ENCODE assay signal across 25 cellular contexts in genomic region chr11:15091620-15092019, GRCh38. TPM values are rescaled to one million over a fixed set of nuclear protein-coding genes. Genes with fewer than 3 reads are reported as not detected.
A peak's percentile ranks its signal among the peaks of the same experiment; 100 is the strongest.
DNase-seq lines count a peak whose midpoint lies in the region; ATAC-seq and TF ChIP-seq lines count a peak whose summit lies in the region.
"Had no signal": no experiment of that assay in that cellular context is flagged by ENCODE, and none has a peak within 500 bp of the region (broad histone marks: within the 10 kb centered on the region; RNA-seq: fewer than 3 reads in every experiment).

No MANE protein-coding gene starts in this region.

- no peak overlapping the region for H3K27ac Mint-ChIP-seq in activated CD4-positive, alpha-beta T cell treated with anti-CD3 and anti-CD28 coated beads, Interleukin-2, amount 10 ng/mL, durations not matched to agents 24 days and 14 days
- no peak overlapping the region for H3K27ac Mint-ChIP-seq in activated CD4-positive, alpha-beta T cell treated with anti-CD3 and anti-CD28 coated beads for 36 hours
- no peak overlapping the region for H3K27ac Mint-ChIP-seq in activated B cell treated with CpG ODN at 0.5 μM for 24 hours
- H3K27ac Mint-ChIP-seq: CD8-positive, alpha-beta memory T cell; GM23338; IgD-negative memory B cell; T-cell had no signal

- H3K27ac ChIP-seq in left lung = no peak overlapping the region
- H3K27ac ChIP-seq: A549, PC-9, RWPE1 had no signal

- CTCF ChIA-PET in activated CD4-positive, alpha-beta T cell treated with anti-CD3 and anti-CD28 coated beads for 36 hours (lab: Charles Lee) = interaction anchor here (0.7 to 2.5 kb wide), 7 partner anchors 9 to 117 kb away, joined by 3 to 11 read pairs (median 4); no protein-coding TSS in a partner anchor
- CTCF ChIA-PET in activated B cell treated with CpG ODN at 0.5 μM for 24 hours (lab: Charles Lee) = interaction anchor here (1.6 to 1.9 kb wide), 2 partner anchors 8 to 9 kb away, joined by 4 to 6 read pairs; no protein-coding TSS in a partner anchor

- intact Hi-C loops in activated CD4-positive, alpha-beta T cell treated with anti-CD3 and anti-CD28 coated beads, Interleukin-2, amount 10 ng/mL, durations not matched to agents 24 days and 14 days (cut with micrococcal nuclease) = no loop called here
- intact Hi-C loops in activated CD4-positive, alpha-beta T cell treated with anti-CD3 and anti-CD28 coated beads for 36 hours (cut with DNase I, micrococcal nuclease) = no loop called here
- intact Hi-C loops in activated B cell treated with CpG ODN at 0.5 μM for 24 hours (cut with micrococcal nuclease) = no loop called here
- intact Hi-C loops in left lung (cut with DNase I) = no loop called here

- POLR2A ChIA-PET in activated CD4-positive, alpha-beta T cell treated with anti-CD3 and anti-CD28 coated beads for 36 hours (lab: Charles Lee) = no interaction called here
- POLR2A ChIA-PET in activated B cell treated with CpG ODN at 0.5 μM for 24 hours (lab: Charles Lee) = interaction anchor here (0.6 kb wide), 1 partner anchor 1420 kb away, joined by 6 read pairs; no protein-coding TSS in a partner anchor

- no peaks in the 10 kb centered on the region for H3K9me3 Mint-ChIP-seq in activated CD4-positive, alpha-beta T cell treated with anti-CD3 and anti-CD28 coated beads, Interleukin-2, amount 10 ng/mL, durations not matched to agents 24 days and 14 days
- no peaks in the 10 kb centered on the region for H3K9me3 Mint-ChIP-seq in activated CD4-positive, alpha-beta T cell treated with anti-CD3 and anti-CD28 coated beads for 36 hours (ENCODE audit: low read depth)
- H3K9me3 Mint-ChIP-seq in activated B cell treated with CpG ODN at 0.5 μM for 24 hours = peaks cover 7% of the 10 kb centered on the region
- H3K9me3 Mint-ChIP-seq: GM23338 had no signal

- peaks cover 40% of the 10 kb centered on the region for H3K27me3 Mint-ChIP-seq in activated CD4-positive, alpha-beta T cell treated with anti-CD3 and anti-CD28 coated beads, Interleukin-2, amount 10 ng/mL, durations not matched to agents 24 days and 14 days
- H3K27me3 Mint-ChIP-seq in activated CD4-positive, alpha-beta T cell treated with anti-CD3 and anti-CD28 coated beads for 36 hours = peaks cover 17% of the 10 kb centered on the region
- peaks cover 21% of the 10 kb centered on the region for H3K27me3 Mint-ChIP-seq in activated B cell treated with CpG ODN at 0.5 μM for 24 hours

- no peak overlapping the region for H3K4me3 Mint-ChIP-seq in activated CD4-positive, alpha-beta T cell treated with anti-CD3 and anti-CD28 coated beads, Interleukin-2, amount 10 ng/mL, durations not matched to agents 24 days and 14 days
- H3K4me3 Mint-ChIP-seq in activated CD4-positive, alpha-beta T cell treated with anti-CD3 and anti-CD28 coated beads for 36 hours = no peak overlapping the region
- H3K4me3 Mint-ChIP-seq in activated B cell treated with CpG ODN at 0.5 μM for 24 hours = no peak overlapping the region
- H3K4me3 Mint-ChIP-seq: CD8-positive, alpha-beta memory T cell; GM23338; IgD-negative memory B cell; T-cell had no signal

- H3K36me3 ChIP-seq in left lung = no peaks in the 10 kb centered on the region
- H3K36me3 ChIP-seq: MG63 had no signal

- no peaks in the 10 kb centered on the region for H3K27me3 ChIP-seq in left lung
- H3K27me3 ChIP-seq: MG63 had no signal

- H3K4me1 Mint-ChIP-seq in activated CD4-positive, alpha-beta T cell treated with anti-CD3 and anti-CD28 coated beads, Interleukin-2, amount 10 ng/mL, durations not matched to agents 24 days and 14 days = peaks cover 2% of the 10 kb centered on the region
- H3K4me1 Mint-ChIP-seq in activated CD4-positive, alpha-beta T cell treated with anti-CD3 and anti-CD28 coated beads for 36 hours = no peaks in the 10 kb centered on the region
- H3K4me1 Mint-ChIP-seq in activated B cell treated with CpG ODN at 0.5 μM for 24 hours = peaks cover 12% of the 10 kb centered on the region
- H3K4me1 Mint-ChIP-seq: CD8-positive, alpha-beta memory T cell; GM23338; T-cell had no signal

- no peaks in the 10 kb centered on the region for H3K36me3 Mint-ChIP-seq in activated CD4-positive, alpha-beta T cell treated with anti-CD3 and anti-CD28 coated beads, Interleukin-2, amount 10 ng/mL, durations not matched to agents 24 days and 14 days (ENCODE audit: low read depth)
- H3K36me3 Mint-ChIP-seq in activated CD4-positive, alpha-beta T cell treated with anti-CD3 and anti-CD28 coated beads for 36 hours (ENCODE audit: low read depth) = no peaks in the 10 kb centered on the region
- H3K36me3 Mint-ChIP-seq in activated B cell treated with CpG ODN at 0.5 μM for 24 hours (ENCODE audit: low read depth) = no peaks in the 10 kb centered on the region
- H3K36me3 Mint-ChIP-seq: CD8-positive, alpha-beta memory T cell; T-cell had no signal

- no peaks in the 10 kb centered on the region for H3K4me1 ChIP-seq in left lung
- H3K4me1 ChIP-seq: A549 had no signal

- no peaks in the 10 kb centered on the region for H3K9me3 ChIP-seq in left lung
- H3K9me3 ChIP-seq: A549, MG63 had no signal

- DNase-seq in activated CD4-positive, alpha-beta T cell treated with anti-CD3 and anti-CD28 coated beads, Interleukin-2, amount 10 ng/mL, durations not matched to agents 24 days and 14 days = peak; percentile 51
- no peak for DNase-seq in activated CD4-positive, alpha-beta T cell treated with anti-CD3 and anti-CD28 coated beads for 36 hours
- DNase-seq in NCI-H1436 (lab: John Stamatoyannopoulos, UW) (peak; percentile 85), activated B cell treated with CpG ODN at 0.5 μM for 24 hours (no peak), left lung (no peak), activated T-cell treated with anti-CD3 and anti-CD28 coated beads for 4 hours (no peak)
- DNase-seq: C1 segment of cervical spinal cord; CD8-positive, alpha-beta memory T cell; DMS79 treated with DMSO at 0.1 percent for 48 hours; HCEC 1CT; Kasumi-1; MG63; NCI-H1092; NCI-H1694 treated with DMSO at 0.1 percent for 48 hours; NCI-H510A treated with DMSO at 0.1 percent for 48 hours; NCI-H774; PC-9; SIG-M5; T-cell had no signal

- ATAC-seq in activated CD4-positive, alpha-beta T cell treated with anti-CD3 and anti-CD28 coated beads for 36 hours = no peak
- ATAC-seq in activated B cell treated with CpG ODN at 0.5 μM for 24 hours (ENCODE audit: low read depth) (peak; percentile 54), left lung (no peak), GM19023 (IDR thresholded peaks at IDR 0.05; ENCODE audit: unreplicated experiment) (no peak)
- ATAC-seq: A549, GM23338, SK-N-SH treated with all-trans-retinoic acid at 6 μM for 48 hours, T-cell had no signal

- no peak overlapping the region for H3K4me3 ChIP-seq in left lung
- H3K4me3 ChIP-seq: A549, GM23338, MG63, PC-9 had no signal

- TF ChIP-seq CTCF in activated B cell treated with CpG ODN at 0.5 μM for 24 hours (IDR thresholded peaks at IDR 0.05) (no peak), left lung (IDR thresholded peaks at IDR 0.05) (no peak)

RNA-seq across cellular contexts. Expression of gene CALCB, which starts 18.2 kb away (rescaled TPM):
- 0.58 and 0.99 TPM in 2 replicates for total RNA-seq in activated CD4-positive, alpha-beta T cell treated with anti-CD3 and anti-CD28 coated beads, Interleukin-2, amount 10 ng/mL, durations not matched to agents 24 days and 14 days
- total RNA-seq in activated CD4-positive, alpha-beta T cell treated with anti-CD3 and anti-CD28 coated beads for 36 hours = 1 to 10 TPM; 3.5 to 6.8 TPM
- total RNA-seq in activated B cell treated with CpG ODN at 0.5 μM for 24 hours (0.35 and 0.39 TPM in 2 replicates), left lung (under 1 TPM in 1 of 2 donors, not detected in 1; 0.17 TPM)
- total RNA-seq: PC-9 had no signal

RNA-seq across cellular contexts. Expression of gene INSC, which starts 23.1 kb away (rescaled TPM):
- 0.09 TPM in 1 of 2 replicates, not detected in the other for total RNA-seq in activated CD4-positive, alpha-beta T cell treated with anti-CD3 and anti-CD28 coated beads, Interleukin-2, amount 10 ng/mL, durations not matched to agents 24 days and 14 days
- under 1 TPM; 0.64 to 0.69 TPM for total RNA-seq in activated CD4-positive, alpha-beta T cell treated with anti-CD3 and anti-CD28 coated beads for 36 hours
- total RNA-seq in activated B cell treated with CpG ODN at 0.5 μM for 24 hours (not detected in 2 replicates), left lung (under 1 TPM; 0.52 to 0.79 TPM)
- total RNA-seq: CD8-positive, alpha-beta memory T cell; PC-9 had no signal

Comparison
In these comparisons a context has a peak if more than half of its experiments do, and no peak if none do; other contexts are left out.
1. DNase-seq: peak in activated CD4-positive, alpha-beta T cell treated with anti-CD3 and anti-CD28 coated beads, Interleukin-2, amount 10 ng/mL, durations not matched to agents 24 days and 14 days (single experiment) and NCI-H1436 (single experiment); none in activated CD4-positive, alpha-beta T cell treated with anti-CD3 and anti-CD28 coated beads for 36 hours (single experiment), activated B cell treated with CpG ODN at 0.5 μM for 24 hours (single experiment), left lung (0 of 2) and activated T-cell treated with anti-CD3 and anti-CD28 coated beads for 4 hours (single experiment).